Comparison of ENCODE assay signal across 8 cellular contexts in genomic region chr6:144585217-144585814, GRCh38.
A peak's percentile ranks its signal among the peaks of the same experiment; 100 is the strongest.
DNase-seq lines count a peak whose midpoint lies in the region; ATAC-seq and TF ChIP-seq lines count a peak whose summit lies in the region.

No MANE protein-coding gene starts in this region.

- H3K36me3 ChIP-seq in fibroblast of lung (ENCODE audit: control insufficient read depth, insufficient read depth, low read length): no peaks in the 10 kb centered on the region

- no peaks in the 10 kb centered on the region for H3K79me2 ChIP-seq in fibroblast of lung (ENCODE audit: control insufficient read depth, insufficient read depth, low read length)

- no peak overlapping the region for H2AFZ ChIP-seq in fibroblast of lung (ENCODE audit: low read length)

- no peak overlapping the region for H3K4me3 ChIP-seq in fibroblast of lung (replicated peaks in 1 of 4; ENCODE audit: control extremely low read depth in 1 of 4, insufficient read depth in 1 of 4, low read depth in 3 of 4, low read length in 4 of 4)

- peaks cover 8% of the 10 kb centered on the region for H3K36me3 Mint-ChIP-seq in progenitor cell of endocrine pancreas (ENCODE audit: insufficient read depth)

- no peaks in the 10 kb centered on the region for H3K9me3 ChIP-seq in fibroblast of lung (ENCODE audit: control insufficient read depth, insufficient read depth, low read depth, low read length)

- no peak overlapping the region for H3K9ac ChIP-seq in fibroblast of lung (ENCODE audit: insufficient read depth, low read length)

- ATAC-seq in HG02870 (IDR thresholded peaks at IDR 0.05; ENCODE audit: unreplicated experiment) (no peak), HG03025 (IDR thresholded peaks at IDR 0.05; ENCODE audit: low FRiP score, unreplicated experiment) (no peak)
- no peak for ATAC-seq in activated CD4-positive, CD25-positive, alpha-beta regulatory T cell treated with anti-CD3 and anti-CD28 coated beads, Interleukin-2, amount 50 U/mL, for 24 hours

- no peaks in the 10 kb centered on the region for H3K9me3 Mint-ChIP-seq in progenitor cell of endocrine pancreas (ENCODE audit: low read depth)

- TF ChIP-seq CTCF in fibroblast of lung (conservative IDR thresholded peaks at IDR 0.05 in 1 of 2, IDR thresholded peaks at IDR 0.05 in 1 of 2; ENCODE audit: low read depth in 1 of 2, low read length in 2 of 2) (peak; percentile 67 to 73), progenitor cell of endocrine pancreas (IDR thresholded peaks at IDR 0.05; ENCODE audit: unreplicated experiment) (peak; percentile 92)

- no peak overlapping the region for H3K27ac ChIP-seq in fibroblast of lung (ENCODE audit: insufficient read depth, low read length)

- H3K4me1 ChIP-seq in fibroblast of lung (ENCODE audit: control insufficient read depth, extremely low read depth, insufficient read depth, low read length): peaks cover 2% of the 10 kb centered on the region

- no peak overlapping the region for H3K4me2 ChIP-seq in fibroblast of lung (ENCODE audit: extremely low read depth, insufficient read depth, low read length)

- no peaks in the 10 kb centered on the region for H4K20me1 ChIP-seq in fibroblast of lung (ENCODE audit: control insufficient read depth, extremely low read depth, insufficient read depth, low read length)

- peak; percentile 65 for DNase-seq in ELR (ENCODE audit: low read depth)
- DNase-seq in LoVo (ENCODE audit: low spot score): peak; percentile 58
- DNase-seq in SHP77 treated with DMSO at 0.1 percent for 48 hours (lab: John Stamatoyannopoulos, UW): peak; percentile 43
- peak; percentile 32 to 71 for DNase-seq in fibroblast of lung (ENCODE audit: low read depth in 2 of 2)
- peak; percentile 10 for DNase-seq in progenitor cell of endocrine pancreas (ENCODE audit: low spot score, unreplicated experiment)

- H3K4me3 Mint-ChIP-seq in progenitor cell of endocrine pancreas (ENCODE audit: low read depth): no peak overlapping the region

- no peaks in the 10 kb centered on the region for H3K27me3 ChIP-seq in fibroblast of lung (ENCODE audit: control insufficient read depth, insufficient read depth, low read length)

- peaks cover 31% of the 10 kb centered on the region for H3K4me1 Mint-ChIP-seq in progenitor cell of endocrine pancreas (ENCODE audit: low read depth)

- no peaks in the 10 kb centered on the region for H3K27me3 Mint-ChIP-seq in progenitor cell of endocrine pancreas

- H3K27ac Mint-ChIP-seq in progenitor cell of endocrine pancreas: no peak overlapping the region

Comparison
In these comparisons a context has a peak if more than half of its experiments do, and no peak if none do; other contexts are left out.
1. DNase-seq: peak in every context shown above with its lines; median percentile 65 in ELR; 58 in LoVo; 52 in fibroblast of lung; 43 in SHP77 treated with DMSO at 0.1 percent for 48 hours; 10 in progenitor cell of endocrine pancreas.